In the genomic region with DNA sequence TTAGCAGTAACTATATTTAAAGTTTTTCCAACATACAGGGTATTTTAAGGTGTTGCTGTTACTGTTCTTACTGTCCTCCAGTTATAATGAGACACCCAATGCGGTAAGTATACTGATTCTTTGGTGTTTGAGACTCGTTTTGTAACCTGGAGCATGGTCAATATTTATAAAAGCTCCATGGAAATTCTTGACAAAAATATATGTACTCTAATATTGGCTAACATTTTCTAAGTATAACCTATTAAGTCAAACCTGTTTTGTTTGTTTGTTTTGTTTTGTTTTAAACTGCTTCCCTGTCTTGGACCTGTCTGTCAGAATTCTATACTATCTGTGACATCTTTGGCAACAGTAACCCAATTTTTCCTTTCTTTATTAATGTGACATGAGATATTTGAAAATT, we compare ENCODE assay signal across 33 cellular contexts. TPM values are rescaled to one million over a fixed set of nuclear protein-coding genes. Genes with fewer than 3 reads are reported as not detected.
DNase-seq lines count a peak whose midpoint lies in the region; ATAC-seq and TF ChIP-seq lines count a peak whose summit lies in the region.
"Had no signal": no experiment of that assay in that cellular context is flagged by ENCODE, and none has a peak within 500 bp of the region (broad histone marks: within the 10 kb centered on the region; RNA-seq: fewer than 3 reads in every experiment).

No MANE protein-coding gene starts in this region.

- no peak for ATAC-seq in WTC11
- ATAC-seq: A549; CD8-positive, alpha-beta T cell had no signal

- POLR2A ChIA-PET in WTC11 (lab: Charles Lee): no interaction called here

- peak overlapping the region; percentile 43; the same call in 1 of the 2 replicates for H3K27ac ChIP-seq in C4-2B
- H3K27ac ChIP-seq: 22Rv1; A549; BLaER1; BLaER1 treated with 17β-estradiol and CSF1 and Interleukin-3, amounts not matched to agents 10 nM and 100 nM had no signal

- H3K27me3 Mint-ChIP-seq in WTC11 (ENCODE audit: low read depth): peaks cover 6% of the 10 kb centered on the region
- H3K27me3 Mint-ChIP-seq: B cell; CD4-positive, alpha-beta T cell had no signal

- H3K4me3 Mint-ChIP-seq in WTC11: no peak overlapping the region
- H3K4me3 Mint-ChIP-seq: B cell; CD14-positive monocyte; CD4-positive, alpha-beta memory T cell; CD4-positive, alpha-beta T cell; CD4-positive, CD25-positive, alpha-beta regulatory T cell; CD8-positive, alpha-beta memory T cell; CD8-positive, alpha-beta T cell had no signal

- TF ChIP-seq CTCF in C4-2B (conservative IDR thresholded peaks at IDR 0.05): no peak
- no peak for TF ChIP-seq CTCF in LNCaP clone FGC (IDR thresholded peaks at IDR 0.05; ENCODE audit: control insufficient read depth, extremely low read depth, insufficient read depth)
- TF ChIP-seq CTCF in WTC11 (IDR thresholded peaks at IDR 0.05): no peak

- no peak overlapping the region for H3K27ac Mint-ChIP-seq in WTC11
- H3K27ac Mint-ChIP-seq: B cell; CD14-positive monocyte; CD4-positive, alpha-beta memory T cell; CD4-positive, alpha-beta T cell; CD4-positive, CD25-positive, alpha-beta regulatory T cell; CD8-positive, alpha-beta memory T cell; CD8-positive, alpha-beta T cell had no signal

- CTCF ChIA-PET in WTC11 (lab: Charles Lee): no interaction called here

- H3K4me3 ChIP-seq in LNCaP clone FGC (ENCODE audit: low read depth, low read length): no peak overlapping the region
- H3K4me3 ChIP-seq: A549; BLaER1; BLaER1 treated with 17β-estradiol and CSF1 and Interleukin-3, amounts not matched to agents 10 nM and 100 nM had no signal

- H3K9me3 Mint-ChIP-seq in WTC11: peaks cover 25% of the 10 kb centered on the region
- H3K9me3 Mint-ChIP-seq: CD8-positive, alpha-beta T cell had no signal

- no peaks in the 10 kb centered on the region for H3K36me3 Mint-ChIP-seq in WTC11
- H3K36me3 Mint-ChIP-seq: CD4-positive, CD25-positive, alpha-beta regulatory T cell; CD8-positive, alpha-beta T cell had no signal

- DNase-seq in DMS53 (lab: John Stamatoyannopoulos, UW): peak; percentile 26
- DNase-seq in DMS53 treated with DMSO at 0.1 percent for 48 hours (lab: John Stamatoyannopoulos, UW; ENCODE audit: unreplicated experiment): no peak
- peak; percentile 44 for DNase-seq in SIG-M5 treated with dmso at 0.1 percent for 504 hours (lab: John Stamatoyannopoulos, UW; ENCODE audit: unreplicated experiment)
- DNase-seq in SIG-M5 (lab: John Stamatoyannopoulos, UW): no peak
- peak; percentile 83 for DNase-seq in LNCaP clone FGC (ENCODE audit: low read depth)
- no peak for DNase-seq in WTC11 (ENCODE audit: low spot score)
- no peak for DNase-seq in dermis blood vessel endothelial cell
- DNase-seq: 8988T; ACHN; AML-193; BE2C; C1 segment of cervical spinal cord; Caco-2; Calu3; CD4-positive, alpha-beta memory T cell; CD4-positive, alpha-beta T cell; CD4-positive, CD25-positive, alpha-beta regulatory T cell; CD8-positive, alpha-beta memory T cell; CD8-positive, alpha-beta T cell; COR-L47; DMS 273 treated with DMSO at 0.1 percent for 48 hours; DMS153; DMS79; DMS79 treated with DMSO at 0.1 percent for 48 hours; DND-41; EL had no signal

- H3K4me1 Mint-ChIP-seq in WTC11: no peaks in the 10 kb centered on the region

TF ChIP-seq in WTC11, 78 proteins besides CTCF, POLR2A, EP300 and RAD21:
- TF ChIP-seq ZNF416 (CRISPR knock-in tag; IDR thresholded peaks at IDR 0.05): no peak
TF ChIP-seq in WTC11: peak in this region for 0.

RNA-seq across cellular contexts. Expression of a gene that starts 15.9 kb away (rescaled TPM):
- total RNA-seq in WTC11 (2021) (258 to 304 TPM (median 277 TPM) in 3 replicates), dermis blood vessel endothelial cell (430 and 574 TPM in 2 replicates)

Comparison
In these comparisons a context has a peak if more than half of its experiments do, and no peak if none do; other contexts are left out.
1. DNase-seq: peak in DMS53 (single experiment), SIG-M5 treated with dmso at 0.1 percent for 504 hours (single experiment) and LNCaP clone FGC (single experiment); none in DMS53 treated with DMSO at 0.1 percent for 48 hours (single experiment), SIG-M5 (single experiment), WTC11 (single experiment) and dermis blood vessel endothelial cell (single experiment).